26 cellular contexts compared by ENCODE assay signal in the genomic region with DNA sequence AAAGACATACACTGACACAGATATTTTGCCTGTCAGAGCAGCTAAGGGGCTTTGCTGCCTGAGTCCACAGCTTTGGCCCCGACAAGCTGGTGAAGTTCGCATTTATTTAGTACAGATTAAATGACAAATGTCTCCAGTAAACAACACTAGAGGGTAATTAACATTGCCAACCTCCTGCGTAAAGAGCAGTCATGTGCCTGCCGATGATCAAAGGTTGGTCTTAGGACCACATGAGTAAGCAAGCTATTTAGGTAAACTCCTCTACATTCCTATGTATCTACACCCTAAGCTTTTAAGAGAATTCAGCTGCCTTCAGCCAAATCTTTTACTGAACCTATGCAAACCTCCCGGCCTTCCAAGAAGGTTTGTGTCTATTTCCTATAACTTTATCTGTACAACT.
"Had no signal": no experiment of that assay in that cellular context is flagged by ENCODE, and none has a peak within 500 bp of the region (broad histone marks: within the 10 kb centered on the region; RNA-seq: fewer than 3 reads in every experiment).

No MANE protein-coding gene starts in this region.

- H3K4me1 Mint-ChIP-seq: activated CD4-positive, alpha-beta T cell treated with anti-CD3 and anti-CD28 coated beads, Interleukin-2, amount 10 ng/mL, durations not matched to agents 7 days and 5 days; activated naive CD8-positive, alpha-beta T cell treated with anti-CD3 and anti-CD28 coated beads, Interleukin-2, amount 50 U/mL, for 24 hours; T-cell had no signal

- H3K9me3 Mint-ChIP-seq: activated B cell treated with CpG ODN at 0.5 μM for 24 hours; activated CD4-positive, alpha-beta memory T cell treated with anti-CD3 and anti-CD28 coated beads for 36 hours; activated CD4-positive, alpha-beta T cell treated with anti-CD3 and anti-CD28 coated beads, Interleukin-2, amount 10 ng/mL, durations not matched to agents 7 days and 5 days; activated naive CD4-positive, alpha-beta T cell treated with anti-CD3 and anti-CD28 coated beads, Interleukin-2, amount 50 U/mL, for 72 hours; activated naive CD8-positive, alpha-beta T cell treated with anti-CD3 and anti-CD28 coated beads, Interleukin-2, amount 50 U/mL, for 24 hours; activated T-cell treated with anti-CD3 and anti-CD28 coated beads, Interleukin-2, amount 50 U/mL, for 4 hours; T-cell had no signal

- ATAC-seq: activated naive CD4-positive, alpha-beta T cell treated with anti-CD3 and anti-CD28 coated beads, Interleukin-2, amount 50 U/mL, for 72 hours; activated naive CD8-positive, alpha-beta T cell treated with anti-CD3 and anti-CD28 coated beads, Interleukin-2, amount 50 U/mL, for 24 hours; activated T-cell treated with anti-CD3 and anti-CD28 coated beads, Interleukin-2, amount 50 U/mL, for 4 hours; body of pancreas; T-cell had no signal

- H3K27me3 Mint-ChIP-seq: activated B cell treated with CpG ODN at 0.5 μM for 24 hours; activated CD4-positive, alpha-beta T cell treated with anti-CD3 and anti-CD28 coated beads, Interleukin-2, amount 10 ng/mL, durations not matched to agents 7 days and 5 days had no signal

- H3K9me3 ChIP-seq: ascending aorta, body of pancreas had no signal

- H3K36me3 Mint-ChIP-seq: activated CD4-positive, alpha-beta memory T cell treated with anti-CD3 and anti-CD28 coated beads for 36 hours; activated naive CD4-positive, alpha-beta T cell treated with anti-CD3 and anti-CD28 coated beads, Interleukin-2, amount 50 U/mL, for 72 hours; T-cell had no signal

- H3K27ac ChIP-seq: ascending aorta, PC-9 had no signal

- H3K4me3 Mint-ChIP-seq: activated B cell treated with CpG ODN at 0.5 μM for 24 hours; activated CD4-positive, alpha-beta memory T cell treated with anti-CD3 and anti-CD28 coated beads for 36 hours; activated CD4-positive, alpha-beta T cell treated with anti-CD3 and anti-CD28 coated beads, Interleukin-2, amount 10 ng/mL, durations not matched to agents 7 days and 5 days; activated naive CD8-positive, alpha-beta T cell treated with anti-CD3 and anti-CD28 coated beads, Interleukin-2, amount 50 U/mL, for 24 hours; activated T-cell treated with anti-CD3 and anti-CD28 coated beads, Interleukin-2, amount 50 U/mL, for 4 hours; T-cell had no signal

- H2AFZ ChIP-seq: PC-9 had no signal

- H3K36me3 ChIP-seq: ascending aorta had no signal

- H3K4me2 ChIP-seq: PC-9 had no signal

- DNase-seq: activated B cell treated with CpG ODN at 0.5 μM for 24 hours; activated CD4-positive, alpha-beta memory T cell treated with anti-CD3 and anti-CD28 coated beads for 36 hours; activated CD4-positive, alpha-beta T cell treated with anti-CD3 and anti-CD28 coated beads for 1 hour; activated CD4-positive, alpha-beta T cell treated with anti-CD3 and anti-CD28 coated beads, Interleukin-2, amount 10 ng/mL, durations not matched to agents 7 days and 5 days; activated CD8-positive, alpha-beta memory T cell treated with anti-CD3 and anti-CD28 coated beads for 24 hours; activated effector memory CD4-positive, alpha-beta T cell treated with anti-CD3 and anti-CD28 coated beads, Interleukin-2, amount 50 U/mL, for 16 hours; activated naive CD4-positive, alpha-beta T cell treated with Interleukin-2 at 50 U/mL for 16 hours; activated naive CD8-positive, alpha-beta T cell treated with anti-CD3 and anti-CD28 coated beads, Interleukin-2, amount 50 U/mL, for 24 hours; activated T-cell treated with anti-CD3 and anti-CD28 coated beads, Interleukin-2, amount 50 U/mL, for 4 hours; amniotic stem cell; body of pancreas; central memory CD4-positive, alpha-beta T cell; KG1; NCI-H1092; NCI-H1436; NCI-H1694 treated with DMSO at 0.1 percent for 48 hours; NCI-H2029 treated with DMSO at 0.1 percent for 48 hours; NCI-H510A treated with DMSO at 0.1 percent for 48 hours; NCI-H69; PC-9; SHP77 treated with DMSO at 0.1 percent for 48 hours; T-cell; T-helper 2 cell; T1000 had no signal

- H3K4me3 ChIP-seq: ascending aorta, body of pancreas, PC-9 had no signal

- H3K27ac Mint-ChIP-seq: activated B cell treated with CpG ODN at 0.5 μM for 24 hours; activated CD4-positive, alpha-beta memory T cell treated with anti-CD3 and anti-CD28 coated beads for 36 hours; activated CD4-positive, alpha-beta T cell treated with anti-CD3 and anti-CD28 coated beads, Interleukin-2, amount 10 ng/mL, durations not matched to agents 7 days and 5 days; activated naive CD4-positive, alpha-beta T cell treated with anti-CD3 and anti-CD28 coated beads, Interleukin-2, amount 50 U/mL, for 72 hours; activated naive CD8-positive, alpha-beta T cell treated with anti-CD3 and anti-CD28 coated beads, Interleukin-2, amount 50 U/mL, for 24 hours; T-cell had no signal

- H3K27me3 ChIP-seq: ascending aorta, body of pancreas had no signal
